In genomic region chr19:17390665-17391370, GRCh38 we compare ENCODE assay signal across 1 cellular context.
A peak's percentile ranks its signal among the peaks of the same experiment; 100 is the strongest.
TF ChIP-seq lines count a peak whose summit lies in the region.

No MANE protein-coding gene starts in this region.

TF ChIP-seq in K562, 482 proteins besides CTCF, POLR2A, EP300 and RAD21 (continued from another document and continues in another):
- TF ChIP-seq PTTG1 (tag; IDR thresholded peaks at IDR 0.05; ENCODE audit: low read depth) (no peak), ZNF184 (CRISPR knock-in tag; IDR thresholded peaks at IDR 0.05) (no peak), EWSR1 (IDR thresholded peaks at IDR 0.05; ENCODE audit: borderline replicate concordance, low read depth, partially characterized antibody) (no peak), ZNF146 (CRISPR knock-in tag; IDR thresholded peaks at IDR 0.05; ENCODE audit: unreplicated experiment) (no peak), POLR3A (IDR thresholded peaks at IDR 0.05; ENCODE audit: borderline replicate concordance, extremely low read depth, insufficient read depth, insufficient read length) (no peak), ZSCAN32 (CRISPR knock-in tag; IDR thresholded peaks at IDR 0.05) (no peak), NRF1 (conservative IDR thresholded peaks at IDR 0.05 in 1 of 2, IDR thresholded peaks at IDR 0.05 in 1 of 2) (peak; percentile 93 to 94), FOXK2 (conservative IDR thresholded peaks at IDR 0.05 in 1 of 2, IDR thresholded peaks at IDR 0.05 in 1 of 2; ENCODE audit: low read depth in 2 of 2) (peak in 1 of 2 experiments; percentile 37; a peak in 2 of 4 replicates), ZNF766 (CRISPR knock-in tag; conservative IDR thresholded peaks at IDR 0.05) (no peak), PHB2 (IDR thresholded peaks at IDR 0.05; ENCODE audit: low read depth) (no peak; the same call in 1 of the 2 replicates), GABPB2 (CRISPR knock-in tag; conservative IDR thresholded peaks at IDR 0.05) (no peak), MIER1 (IDR thresholded peaks at IDR 0.05; ENCODE audit: low read depth) (no peak), XRCC4 (IDR thresholded peaks at IDR 0.05; ENCODE audit: extremely low read depth, insufficient read depth, insufficient read length) (no peak), NFYB (IDR thresholded peaks at IDR 0.05; ENCODE audit: extremely low read depth, insufficient read length) (peak; percentile 75), ATF1 (CRISPR knock-in tag; IDR thresholded peaks at IDR 0.05) (no peak), ATF1 (tag; IDR thresholded peaks at IDR 0.05) (peak; percentile 68), HDGF (IDR thresholded peaks at IDR 0.05) (no peak), ELK1 (CRISPR knock-in tag; IDR thresholded peaks at IDR 0.05) (no peak), RBFOX2 (IDR thresholded peaks at IDR 0.05; ENCODE audit: low read depth, low read length) (peak; percentile 51), CHD4 (IDR thresholded peaks at IDR 0.05; ENCODE audit: insufficient read depth, insufficient replicate concordance, low read depth, low read length, poor library complexity, severe bottlenecking) (no peak), MCM7 (IDR thresholded peaks at IDR 0.05) (no peak), RREB1 (CRISPR knock-in tag; IDR thresholded peaks at IDR 0.05) (no peak), ZNF24 (IDR thresholded peaks at IDR 0.05) (no peak), ZNF584 (CRISPR knock-in tag; IDR thresholded peaks at IDR 0.05; ENCODE audit: low read depth) (no peak), IRF2 (CRISPR knock-in tag; IDR thresholded peaks at IDR 0.05) (no peak), ZNF830 (CRISPR knock-in tag; IDR thresholded peaks at IDR 0.05) (no peak), ZNF140 (CRISPR knock-in tag; IDR thresholded peaks at IDR 0.05) (no peak), ZFP1 (CRISPR knock-in tag; IDR thresholded peaks at IDR 0.05) (no peak), NFIC (IDR thresholded peaks at IDR 0.05) (peak; percentile 38; the same call in 1 of the 2 replicates), SRF (CRISPR knock-in tag; IDR thresholded peaks at IDR 0.05) (no peak), ZNF57 (CRISPR knock-in tag; IDR thresholded peaks at IDR 0.05) (no peak), PTBP1 (IDR thresholded peaks at IDR 0.05; ENCODE audit: low read depth, low read length) (no peak), MNT (conservative IDR thresholded peaks at IDR 0.05) (peak; percentile 49 to 55; a peak in 2 of 4 replicates), MAFF (IDR thresholded peaks at IDR 0.05; ENCODE audit: low read length) (no peak), YBX1 (IDR thresholded peaks at IDR 0.05) (no peak), SNIP1 (IDR thresholded peaks at IDR 0.05; ENCODE audit: low read depth) (no peak), HDAC3 (IDR thresholded peaks at IDR 0.05; ENCODE audit: borderline replicate concordance, partially characterized antibody) (no peak), E2F5 (CRISPR knock-in tag; IDR thresholded peaks at IDR 0.05) (no peak; the same call in 1 of the 2 replicates), ESRRB (CRISPR knock-in tag; IDR thresholded peaks at IDR 0.05; ENCODE audit: borderline replicate concordance) (no peak), FOS (IDR thresholded peaks at IDR 0.05; ENCODE audit: extremely low read depth, insufficient read length) (peak; percentile 68), CXXC5 (CRISPR knock-in tag; IDR thresholded peaks at IDR 0.05) (peak; percentile 89), CHD2 (IDR thresholded peaks at IDR 0.05; ENCODE audit: low read depth, low read length) (no peak), ZNF75A (CRISPR knock-in tag; IDR thresholded peaks at IDR 0.05) (no peak), MXI1 (IDR thresholded peaks at IDR 0.05; ENCODE audit: low read depth, low read length) (no peak), RUNX1 (IDR thresholded peaks at IDR 0.05; ENCODE audit: low read depth) (no peak), FUS (optimal IDR thresholded peaks at IDR 0.05; ENCODE audit: low read depth, low read length) (no peak), SRSF9 (IDR thresholded peaks at IDR 0.05; ENCODE audit: borderline replicate concordance, low read depth, low read length) (no peak), BRF1 (IDR thresholded peaks at IDR 0.05; ENCODE audit: borderline replicate concordance, extremely low read depth, insufficient read length) (no peak), ZKSCAN1 (IDR thresholded peaks at IDR 0.05; ENCODE audit: low read depth, low read length) (no peak), ZNF263 (CRISPR knock-in tag; IDR thresholded peaks at IDR 0.05; ENCODE audit: borderline replicate concordance) (no peak; the same call in 1 of the 2 replicates), ZBTB11 (CRISPR knock-in tag; IDR thresholded peaks at IDR 0.05) (no peak), ZNF655 (CRISPR knock-in tag; IDR thresholded peaks at IDR 0.05) (no peak), TRIM24 (IDR thresholded peaks at IDR 0.05) (no peak), USF2 (CRISPR knock-in tag; IDR thresholded peaks at IDR 0.05) (no peak), TAF7 (tag; IDR thresholded peaks at IDR 0.05) (no peak), ZBTB5 (IDR thresholded peaks at IDR 0.05) (no peak), SAFB (IDR thresholded peaks at IDR 0.05; ENCODE audit: borderline replicate concordance, low read depth, low read length) (0 out of 2 replicates have a peak, but pooled peaks have one; percentile 22), NR2F6 (CRISPR knock-in tag; IDR thresholded peaks at IDR 0.05) (no peak), ZNF282 (CRISPR knock-in tag; IDR thresholded peaks at IDR 0.05) (no peak), ILK (tag; IDR thresholded peaks at IDR 0.05; ENCODE audit: borderline replicate concordance, low read depth) (no peak)
